In genomic region chr12:7748774-7749296, GRCh38 we compare ENCODE assay signal across 21 cellular contexts. TPM values are rescaled to one million over a fixed set of nuclear protein-coding genes. Genes with fewer than 3 reads are reported as not detected.
DNase-seq lines count a peak whose midpoint lies in the region; ATAC-seq and TF ChIP-seq lines count a peak whose summit lies in the region.
"Had no signal": no experiment of that assay in that cellular context is flagged by ENCODE, and none has a peak within 500 bp of the region (broad histone marks: within the 10 kb centered on the region; RNA-seq: fewer than 3 reads in every experiment).

No MANE protein-coding gene starts in this region.

- no peak for TF ChIP-seq CTCF in Caco-2 (IDR thresholded peaks at IDR 0.05; ENCODE audit: insufficient read depth in 1 of 2, low read depth in 1 of 2, low read length in 1 of 2, severe bottlenecking in 1 of 2, unreplicated experiment in 1 of 2)
- TF ChIP-seq CTCF in GM23338 (conservative IDR thresholded peaks at IDR 0.05; ENCODE audit: low read depth in 2 of 2), result no peak
- no peak for TF ChIP-seq CTCF in activated B cell treated with CpG ODN at 0.5 μM for 24 hours (IDR thresholded peaks at IDR 0.05)
- no peak for TF ChIP-seq CTCF in nephron progenitor cell (IDR thresholded peaks at IDR 0.05)

- POLR2A ChIA-PET in Caco-2 (lab: Charles Lee), result no interaction called here
- POLR2A ChIA-PET in activated B cell treated with CpG ODN at 0.5 μM for 24 hours (lab: Charles Lee), result no interaction called here

- H3K4me1 ChIP-seq in Caco-2, result no peaks in the 10 kb centered on the region
- no peaks in the 10 kb centered on the region for H3K4me1 ChIP-seq in GM23338 (ENCODE audit: insufficient read depth)

- H3K9me3 Mint-ChIP-seq in Caco-2 (ENCODE audit: unreplicated experiment), result peaks cover 2% of the 10 kb centered on the region
- peaks cover 14% of the 10 kb centered on the region for H3K9me3 Mint-ChIP-seq in GM23338
- no peaks in the 10 kb centered on the region for H3K9me3 Mint-ChIP-seq in activated B cell treated with CpG ODN at 0.5 μM for 24 hours
- H3K9me3 Mint-ChIP-seq in nephron progenitor cell, result peaks cover 9% of the 10 kb centered on the region

- peaks cover 10% of the 10 kb centered on the region for H3K9me3 ChIP-seq in Caco-2

- CTCF ChIA-PET in Caco-2 (lab: Charles Lee), result no interaction called here
- CTCF ChIA-PET in activated B cell treated with CpG ODN at 0.5 μM for 24 hours (lab: Charles Lee), result no interaction called here

- H3K4me1 Mint-ChIP-seq in Caco-2 (ENCODE audit: low read depth, unreplicated experiment), result peaks cover 7% of the 10 kb centered on the region
- H3K4me1 Mint-ChIP-seq in GM23338, result peaks cover 6% of the 10 kb centered on the region; the same call in 1 of the 3 replicates
- peaks cover 27% of the 10 kb centered on the region for H3K4me1 Mint-ChIP-seq in activated B cell treated with CpG ODN at 0.5 μM for 24 hours
- H3K4me1 Mint-ChIP-seq in nephron progenitor cell, result peaks cover 6% of the 10 kb centered on the region

- H3K27ac ChIP-seq in GM23338 (ENCODE audit: low read depth), result no peak overlapping the region
- H3K27ac ChIP-seq: HL-60, RWPE1 had no signal

- H3K27me3 Mint-ChIP-seq in Caco-2 (ENCODE audit: insufficient read depth, unreplicated experiment), result no peaks in the 10 kb centered on the region
- peaks cover 9% of the 10 kb centered on the region for H3K27me3 Mint-ChIP-seq in GM23338 (ENCODE audit: insufficient read depth, low read depth, poor library complexity)
- peaks cover 10% of the 10 kb centered on the region for H3K27me3 Mint-ChIP-seq in activated B cell treated with CpG ODN at 0.5 μM for 24 hours
- H3K27me3 Mint-ChIP-seq in nephron progenitor cell (ENCODE audit: low read depth, poor library complexity), result peaks cover 10% of the 10 kb centered on the region

- no peak overlapping the region for H3K4me3 ChIP-seq in Caco-2 (ENCODE audit: low read depth, low read length)
- no peak overlapping the region for H3K4me3 ChIP-seq in GM23338

- H3K36me3 ChIP-seq in Caco-2 (ENCODE audit: control insufficient read depth, insufficient read depth, low read length) (no peaks in the 10 kb centered on the region), GM23338 (ENCODE audit: insufficient read depth) (no peaks in the 10 kb centered on the region)

- no peaks in the 10 kb centered on the region for H3K9me2 ChIP-seq in GM23338 (ENCODE audit: insufficient read depth)

- intact Hi-C loops in Caco-2 (cut with micrococcal nuclease; ENCODE audit: unreplicated experiment), result no loop called here
- intact Hi-C loops in activated B cell treated with CpG ODN at 0.5 μM for 24 hours (cut with micrococcal nuclease), result no loop called here

- peak; percentile 49 to 67 for DNase-seq in Caco-2
- DNase-seq in GM23338 (ENCODE audit: low spot score), result no peak
- no peak for DNase-seq in activated B cell treated with CpG ODN at 0.5 μM for 24 hours
- no peak for DNase-seq in nephron progenitor cell
- DNase-seq in NCI-H1436 (lab: John Stamatoyannopoulos, UW), result no peak
- DNase-seq: COR-L47, DMS153, GOT3, HFFc6, NCI-H1417 treated with DMSO at 0.1 percent for 48 hours, NCI-H2029, NCI-H2171 treated with DMSO at 0.1 percent for 48 hours, NCI-H446 treated with DMSO at 0.1 percent for 48 hours, NCI-H748 treated with DMSO at 0.1 percent for 48 hours, PC-3 had no signal

- no peak for ATAC-seq in GM23338
- no peak for ATAC-seq in activated B cell treated with CpG ODN at 0.5 μM for 24 hours (ENCODE audit: low read depth)
- no peak for ATAC-seq in GM18520 (IDR thresholded peaks at IDR 0.05; ENCODE audit: unreplicated experiment)
- ATAC-seq in GM21423 (IDR thresholded peaks at IDR 0.05; ENCODE audit: unreplicated experiment), result no peak
- no peak for ATAC-seq in HG02798 (IDR thresholded peaks at IDR 0.05; ENCODE audit: poor library complexity, unreplicated experiment)
- ATAC-seq: PC-3 had no signal

- no TSS peak for BruUV-seq in Caco-2 (replicated peaks; lab: Mats Ljungman, UMichigan)

- H3K27ac Mint-ChIP-seq in Caco-2 (ENCODE audit: unreplicated experiment), result no peak overlapping the region
- H3K27ac Mint-ChIP-seq in GM23338, result peak overlapping the region; percentile 58; the same call in 1 of the 2 replicates
- peak overlapping the region; percentile 65 for H3K27ac Mint-ChIP-seq in activated B cell treated with CpG ODN at 0.5 μM for 24 hours
- H3K27ac Mint-ChIP-seq in nephron progenitor cell, result peak overlapping the region; percentile 69
- H3K27ac Mint-ChIP-seq: HFFc6 had no signal

- H3K27me3 ChIP-seq in Caco-2 (replicated peaks; ENCODE audit: control insufficient read depth, insufficient read depth, low read length), result no peaks in the 10 kb centered on the region
- no peaks in the 10 kb centered on the region for H3K27me3 ChIP-seq in GM23338 (ENCODE audit: insufficient read depth)

- H3K4me3 Mint-ChIP-seq in Caco-2 (ENCODE audit: unreplicated experiment), result no peak overlapping the region
- H3K4me3 Mint-ChIP-seq in GM23338, result no peak overlapping the region
- H3K4me3 Mint-ChIP-seq in activated B cell treated with CpG ODN at 0.5 μM for 24 hours, result no peak overlapping the region
- no peak overlapping the region for H3K4me3 Mint-ChIP-seq in nephron progenitor cell
- H3K4me3 Mint-ChIP-seq: HFFc6 had no signal

- peaks cover 7% of the 10 kb centered on the region; the same call in 1 of the 2 replicates for H3F3A ChIP-seq in GM23338 (replicated peaks; ENCODE audit: low read depth)

- H3K36me3 Mint-ChIP-seq in Caco-2 (ENCODE audit: insufficient read depth, unreplicated experiment), result no peaks in the 10 kb centered on the region
- H3K36me3 Mint-ChIP-seq in GM23338 (ENCODE audit: low read depth), result peaks cover 10% of the 10 kb centered on the region
- no peaks in the 10 kb centered on the region for H3K36me3 Mint-ChIP-seq in activated B cell treated with CpG ODN at 0.5 μM for 24 hours (ENCODE audit: low read depth)
- H3K36me3 Mint-ChIP-seq in nephron progenitor cell (ENCODE audit: low read depth), result no peaks in the 10 kb centered on the region

- H3K4me2 ChIP-seq in GM23338, result no peak overlapping the region

- H2AFZ ChIP-seq in GM23338, result peak overlapping the region; percentile 69

- H3K79me2 ChIP-seq in GM23338 (replicated peaks; ENCODE audit: insufficient read depth), result no peaks in the 10 kb centered on the region

- no peaks in the 10 kb centered on the region for H4K20me1 ChIP-seq in GM23338 (replicated peaks; ENCODE audit: insufficient read depth)

TF ChIP-seq in GM23338, 12 proteins besides CTCF, POLR2A, EP300 and RAD21 (continues in another document):
- no peak for TF ChIP-seq CREB1 (CRISPR knock-in tag; IDR thresholded peaks at IDR 0.05; ENCODE audit: low read depth)
- no peak for TF ChIP-seq ETS1 (IDR thresholded peaks at IDR 0.05)
- TF ChIP-seq STAT1 (IDR thresholded peaks at IDR 0.05; ENCODE audit: unreplicated experiment), result no peak

RNA-seq across cellular contexts. Expression of gene CLEC4C, which starts 1.7 kb away (rescaled TPM):
- total RNA-seq in Caco-2 (2022) (not detected in 2 replicates), activated B cell treated with CpG ODN at 0.5 μM for 24 hours (0.44 TPM in 1 of 2 replicates, not detected in the other)
- total RNA-seq in GM23338 (2014; rRNA removed; shearing (Covaris generic)), result not detected in 2 replicates
- not detected in 2 replicates for polyA plus RNA-seq in GM23338 (2016; fragmentation: Nextera tagmentation; extraction: Ambion mirVana)
- total RNA-seq: A673, HFFc6, PC-3 had no signal

RNA-seq across cellular contexts. Expression of gene NANOGNB, which starts 16.2 kb away (rescaled TPM):
- total RNA-seq in Caco-2 (2022), result not detected in 2 replicates
- total RNA-seq in GM23338 (2014; rRNA removed; shearing (Covaris generic)), result not detected in 2 replicates
- polyA plus RNA-seq in GM23338 (2016; fragmentation: Nextera tagmentation; extraction: Ambion mirVana), result not detected in 2 replicates
- not detected in 2 replicates for total RNA-seq in activated B cell treated with CpG ODN at 0.5 μM for 24 hours
- total RNA-seq: A673, HFFc6, PC-3 had no signal

RNA-seq across cellular contexts. Expression of gene DPPA3, which starts 37.6 kb away (rescaled TPM):
- total RNA-seq in Caco-2 (2022) (31.8 and 40.0 TPM in 2 replicates), activated B cell treated with CpG ODN at 0.5 μM for 24 hours (not detected in 2 replicates)
- total RNA-seq in GM23338 (2014; rRNA removed; shearing (Covaris generic)), result 2.8 and 4.6 TPM in 2 replicates
- 5.0 and 5.4 TPM in 2 replicates for polyA plus RNA-seq in GM23338 (2016; fragmentation: Nextera tagmentation; extraction: Ambion mirVana)
- total RNA-seq: A673, HFFc6, PC-3 had no signal

RNA-seq across cellular contexts. Expression of gene NANOG, which starts 40.4 kb away (rescaled TPM):
- total RNA-seq in Caco-2 (2022), result not detected in 2 replicates
- 134 TPM in 2 replicates for total RNA-seq in GM23338 (2014; rRNA removed; shearing (Covaris generic))
- 42.0 and 48.5 TPM in 2 replicates for polyA plus RNA-seq in GM23338 (2016; fragmentation: Nextera tagmentation; extraction: Ambion mirVana)
- total RNA-seq in activated B cell treated with CpG ODN at 0.5 μM for 24 hours, result not detected in 2 replicates
- total RNA-seq: A673, HFFc6, PC-3 had no signal

RNA-seq across cellular contexts. Expression of gene GDF3, which starts 53.3 kb away (rescaled TPM):
- 0.41 TPM in 1 of 2 replicates, not detected in the other for total RNA-seq in Caco-2 (2022)
- 15.3 and 19.3 TPM in 2 replicates for total RNA-seq in GM23338 (2014; rRNA removed; shearing (Covaris generic))
- polyA plus RNA-seq in GM23338 (2016; fragmentation: Nextera tagmentation; extraction: Ambion mirVana), result 31.7 and 32.0 TPM in 2 replicates
- total RNA-seq in activated B cell treated with CpG ODN at 0.5 μM for 24 hours, result not detected in 2 replicates
- total RNA-seq: A673, HFFc6, PC-3 had no signal

Comparison
In these comparisons a context has a peak if more than half of its experiments do, and no peak if none do; other contexts are left out.
1. DNase-seq: peak in Caco-2 (2 of 2); none in GM23338 (single experiment), activated B cell treated with CpG ODN at 0.5 μM for 24 hours (single experiment), nephron progenitor cell (single experiment) and NCI-H1436 (single experiment).